In the genomic region with DNA sequence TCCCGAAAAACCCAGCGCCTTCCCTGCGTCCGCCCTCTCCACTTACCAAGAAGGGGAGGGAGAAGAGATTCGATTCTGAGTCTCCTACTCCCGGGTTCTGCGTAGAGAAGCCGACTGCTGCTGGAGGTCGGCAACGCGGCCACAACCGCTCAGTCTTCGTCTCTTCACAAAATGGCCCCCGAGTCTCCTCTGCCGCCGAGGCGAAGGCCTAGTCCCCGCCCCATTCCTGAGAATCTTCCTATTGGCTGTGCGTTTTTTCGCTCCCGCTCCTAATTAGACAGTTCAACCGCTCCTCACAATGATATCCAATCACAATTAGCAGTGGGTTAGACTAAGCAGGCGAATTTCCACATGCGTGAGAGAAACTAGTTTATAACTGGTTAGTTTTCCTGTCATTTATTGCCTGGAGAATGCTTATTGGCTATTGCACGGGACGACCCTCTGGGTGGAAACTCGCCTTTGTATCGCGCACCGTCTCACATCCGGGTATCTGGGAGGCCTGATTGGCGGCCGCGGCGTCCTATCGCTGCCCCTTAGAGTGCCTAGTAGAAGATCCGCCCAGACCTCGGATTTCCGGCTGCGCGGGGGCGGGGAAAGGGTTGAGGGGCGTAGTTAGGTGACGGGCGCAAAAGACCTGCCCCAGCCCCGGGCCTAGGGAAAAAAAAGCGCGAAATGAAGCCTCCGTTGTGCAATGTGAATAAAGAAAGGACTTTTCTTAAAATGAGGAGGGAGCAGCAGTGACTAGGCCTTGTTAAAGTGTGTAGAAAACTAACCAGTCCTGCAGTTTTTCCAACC, we compare ENCODE assay signal across 1 cellular context.
TF ChIP-seq lines count a peak whose summit lies in the region.

A gene (minus strand): TSS at position 191 of the 795 bp plus-strand sequence. CDS start 35,249 bp downstream, outside the sequence.

TF ChIP-seq in K562, 482 proteins besides CTCF, POLR2A, EP300 and RAD21 (continued from another document and continues in another):
- TF ChIP-seq, protein P1, sequence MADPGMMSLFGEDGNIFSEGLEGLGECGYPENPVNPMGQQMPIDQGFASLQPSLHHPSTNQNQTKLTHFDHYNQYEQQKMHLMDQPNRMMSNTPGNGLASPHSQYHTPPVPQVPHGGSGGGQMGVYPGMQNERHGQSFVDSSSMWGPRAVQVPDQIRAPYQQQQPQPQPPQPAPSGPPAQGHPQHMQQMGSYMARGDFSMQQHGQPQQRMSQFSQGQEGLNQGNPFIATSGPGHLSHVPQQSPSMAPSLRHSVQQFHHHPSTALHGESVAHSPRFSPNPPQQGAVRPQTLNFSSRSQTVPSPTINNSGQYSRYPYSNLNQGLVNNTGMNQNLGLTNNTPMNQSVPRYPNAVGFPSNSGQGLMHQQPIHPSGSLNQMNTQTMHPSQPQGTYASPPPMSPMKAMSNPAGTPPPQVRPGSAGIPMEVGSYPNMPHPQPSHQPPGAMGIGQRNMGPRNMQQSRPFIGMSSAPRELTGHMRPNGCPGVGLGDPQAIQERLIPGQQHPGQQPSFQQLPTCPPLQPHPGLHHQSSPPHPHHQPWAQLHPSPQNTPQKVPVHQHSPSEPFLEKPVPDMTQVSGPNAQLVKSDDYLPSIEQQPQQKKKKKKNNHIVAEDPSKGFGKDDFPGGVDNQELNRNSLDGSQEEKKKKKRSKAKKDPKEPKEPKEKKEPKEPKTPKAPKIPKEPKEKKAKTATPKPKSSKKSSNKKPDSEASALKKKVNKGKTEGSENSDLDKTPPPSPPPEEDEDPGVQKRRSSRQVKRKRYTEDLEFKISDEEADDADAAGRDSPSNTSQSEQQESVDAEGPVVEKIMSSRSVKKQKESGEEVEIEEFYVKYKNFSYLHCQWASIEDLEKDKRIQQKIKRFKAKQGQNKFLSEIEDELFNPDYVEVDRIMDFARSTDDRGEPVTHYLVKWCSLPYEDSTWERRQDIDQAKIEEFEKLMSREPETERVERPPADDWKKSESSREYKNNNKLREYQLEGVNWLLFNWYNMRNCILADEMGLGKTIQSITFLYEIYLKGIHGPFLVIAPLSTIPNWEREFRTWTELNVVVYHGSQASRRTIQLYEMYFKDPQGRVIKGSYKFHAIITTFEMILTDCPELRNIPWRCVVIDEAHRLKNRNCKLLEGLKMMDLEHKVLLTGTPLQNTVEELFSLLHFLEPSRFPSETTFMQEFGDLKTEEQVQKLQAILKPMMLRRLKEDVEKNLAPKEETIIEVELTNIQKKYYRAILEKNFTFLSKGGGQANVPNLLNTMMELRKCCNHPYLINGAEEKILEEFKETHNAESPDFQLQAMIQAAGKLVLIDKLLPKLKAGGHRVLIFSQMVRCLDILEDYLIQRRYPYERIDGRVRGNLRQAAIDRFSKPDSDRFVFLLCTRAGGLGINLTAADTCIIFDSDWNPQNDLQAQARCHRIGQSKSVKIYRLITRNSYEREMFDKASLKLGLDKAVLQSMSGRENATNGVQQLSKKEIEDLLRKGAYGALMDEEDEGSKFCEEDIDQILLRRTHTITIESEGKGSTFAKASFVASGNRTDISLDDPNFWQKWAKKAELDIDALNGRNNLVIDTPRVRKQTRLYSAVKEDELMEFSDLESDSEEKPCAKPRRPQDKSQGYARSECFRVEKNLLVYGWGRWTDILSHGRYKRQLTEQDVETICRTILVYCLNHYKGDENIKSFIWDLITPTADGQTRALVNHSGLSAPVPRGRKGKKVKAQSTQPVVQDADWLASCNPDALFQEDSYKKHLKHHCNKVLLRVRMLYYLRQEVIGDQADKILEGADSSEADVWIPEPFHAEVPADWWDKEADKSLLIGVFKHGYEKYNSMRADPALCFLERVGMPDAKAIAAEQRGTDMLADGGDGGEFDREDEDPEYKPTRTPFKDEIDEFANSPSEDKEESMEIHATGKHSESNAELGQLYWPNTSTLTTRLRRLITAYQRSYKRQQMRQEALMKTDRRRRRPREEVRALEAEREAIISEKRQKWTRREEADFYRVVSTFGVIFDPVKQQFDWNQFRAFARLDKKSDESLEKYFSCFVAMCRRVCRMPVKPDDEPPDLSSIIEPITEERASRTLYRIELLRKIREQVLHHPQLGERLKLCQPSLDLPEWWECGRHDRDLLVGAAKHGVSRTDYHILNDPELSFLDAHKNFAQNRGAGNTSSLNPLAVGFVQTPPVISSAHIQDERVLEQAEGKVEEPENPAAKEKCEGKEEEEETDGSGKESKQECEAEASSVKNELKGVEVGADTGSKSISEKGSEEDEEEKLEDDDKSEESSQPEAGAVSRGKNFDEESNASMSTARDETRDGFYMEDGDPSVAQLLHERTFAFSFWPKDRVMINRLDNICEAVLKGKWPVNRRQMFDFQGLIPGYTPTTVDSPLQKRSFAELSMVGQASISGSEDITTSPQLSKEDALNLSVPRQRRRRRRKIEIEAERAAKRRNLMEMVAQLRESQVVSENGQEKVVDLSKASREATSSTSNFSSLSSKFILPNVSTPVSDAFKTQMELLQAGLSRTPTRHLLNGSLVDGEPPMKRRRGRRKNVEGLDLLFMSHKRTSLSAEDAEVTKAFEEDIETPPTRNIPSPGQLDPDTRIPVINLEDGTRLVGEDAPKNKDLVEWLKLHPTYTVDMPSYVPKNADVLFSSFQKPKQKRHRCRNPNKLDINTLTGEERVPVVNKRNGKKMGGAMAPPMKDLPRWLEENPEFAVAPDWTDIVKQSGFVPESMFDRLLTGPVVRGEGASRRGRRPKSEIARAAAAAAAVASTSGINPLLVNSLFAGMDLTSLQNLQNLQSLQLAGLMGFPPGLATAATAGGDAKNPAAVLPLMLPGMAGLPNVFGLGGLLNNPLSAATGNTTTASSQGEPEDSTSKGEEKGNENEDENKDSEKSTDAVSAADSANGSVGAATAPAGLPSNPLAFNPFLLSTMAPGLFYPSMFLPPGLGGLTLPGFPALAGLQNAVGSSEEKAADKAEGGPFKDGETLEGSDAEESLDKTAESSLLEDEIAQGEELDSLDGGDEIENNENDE (IDR thresholded peaks at IDR 0.05; ENCODE audit: low read depth, low read length) = no peak
- TF ChIP-seq ZFP30 (CRISPR knock-in tag; IDR thresholded peaks at IDR 0.05; ENCODE audit: borderline replicate concordance) (no peak), SUPT5H (IDR thresholded peaks at IDR 0.05) (peak; percentile 98), EP400 (IDR thresholded peaks at IDR 0.05) (peak; percentile 95), ETV6 (IDR thresholded peaks at IDR 0.05; ENCODE audit: borderline replicate concordance in 1 of 2, low read depth in 2 of 2, low read length in 1 of 2) (no peak), ETV6 (CRISPR knock-in tag; IDR thresholded peaks at IDR 0.05; ENCODE audit: borderline replicate concordance) (no peak), NR2C2 (CRISPR knock-in tag; IDR thresholded peaks at IDR 0.05) (no peak), NR2C2 (tag; IDR thresholded peaks at IDR 0.05) (peak; percentile 69), TFAM (CRISPR knock-in tag; conservative IDR thresholded peaks at IDR 0.05) (no peak), BRD4 (IDR thresholded peaks at IDR 0.05) (0 out of 2 replicates have a peak, but pooled peaks have one; percentile 75), TGIF2 (CRISPR knock-in tag; IDR thresholded peaks at IDR 0.05) (no peak), ELF4 (CRISPR knock-in tag; IDR thresholded peaks at IDR 0.05) (no peak), NFE2L1 (tag; IDR thresholded peaks at IDR 0.05; ENCODE audit: borderline replicate concordance, low read depth) (no peak), L3MBTL2 (IDR thresholded peaks at IDR 0.05) (peak; percentile 89), NUFIP1 (IDR thresholded peaks at IDR 0.05; ENCODE audit: partially characterized antibody) (no peak), ZNF165 (CRISPR knock-in tag; IDR thresholded peaks at IDR 0.05; ENCODE audit: borderline replicate concordance) (no peak), FOXM1 (IDR thresholded peaks at IDR 0.05; ENCODE audit: low read depth) (peak; percentile 51; the same call in 1 of the 2 replicates), FOXM1 (CRISPR knock-in tag; IDR thresholded peaks at IDR 0.05; ENCODE audit: low read depth) (no peak), ZNF766 (CRISPR knock-in tag; conservative IDR thresholded peaks at IDR 0.05) (peak; percentile 60), PML (IDR thresholded peaks at IDR 0.05; ENCODE audit: low read length) (peak; percentile 63; the same call in 1 of the 2 replicates), CBX5 (IDR thresholded peaks at IDR 0.05; ENCODE audit: borderline replicate concordance, low read depth) (no peak), NELFE (IDR thresholded peaks at IDR 0.05; ENCODE audit: insufficient read depth, insufficient read length) (no peak), RBFOX2 (IDR thresholded peaks at IDR 0.05; ENCODE audit: low read depth, low read length) (peak; percentile 96), ZNF436 (CRISPR knock-in tag; IDR thresholded peaks at IDR 0.05) (0 out of 2 replicates have a peak, but pooled peaks have one; percentile 33), PHF8 (IDR thresholded peaks at IDR 0.05; ENCODE audit: borderline replicate concordance, low read length) (peak; percentile 66), TEAD4 (IDR thresholded peaks at IDR 0.05; ENCODE audit: low read length) (0 out of 2 replicates have a peak, but pooled peaks have one; percentile 16), TEAD4 (CRISPR knock-in tag; IDR thresholded peaks at IDR 0.05; ENCODE audit: borderline replicate concordance) (no peak), ZNF3 (CRISPR knock-in tag; IDR thresholded peaks at IDR 0.05) (no peak), PCBP1 (IDR thresholded peaks at IDR 0.05; ENCODE audit: low read depth, low read length, poor library complexity, severe bottlenecking) (no peak)
- TF ChIP-seq, protein P2, sequence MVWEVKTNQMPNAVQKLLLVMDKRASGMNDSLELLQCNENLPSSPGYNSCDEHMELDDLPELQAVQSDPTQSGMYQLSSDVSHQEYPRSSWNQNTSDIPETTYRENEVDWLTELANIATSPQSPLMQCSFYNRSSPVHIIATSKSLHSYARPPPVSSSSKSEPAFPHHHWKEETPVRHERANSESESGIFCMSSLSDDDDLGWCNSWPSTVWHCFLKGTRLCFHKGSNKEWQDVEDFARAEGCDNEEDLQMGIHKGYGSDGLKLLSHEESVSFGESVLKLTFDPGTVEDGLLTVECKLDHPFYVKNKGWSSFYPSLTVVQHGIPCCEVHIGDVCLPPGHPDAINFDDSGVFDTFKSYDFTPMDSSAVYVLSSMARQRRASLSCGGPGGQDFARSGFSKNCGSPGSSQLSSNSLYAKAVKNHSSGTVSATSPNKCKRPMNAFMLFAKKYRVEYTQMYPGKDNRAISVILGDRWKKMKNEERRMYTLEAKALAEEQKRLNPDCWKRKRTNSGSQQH (CRISPR knock-in tag; IDR thresholded peaks at IDR 0.05) = no peak
- TF ChIP-seq, protein P3, sequence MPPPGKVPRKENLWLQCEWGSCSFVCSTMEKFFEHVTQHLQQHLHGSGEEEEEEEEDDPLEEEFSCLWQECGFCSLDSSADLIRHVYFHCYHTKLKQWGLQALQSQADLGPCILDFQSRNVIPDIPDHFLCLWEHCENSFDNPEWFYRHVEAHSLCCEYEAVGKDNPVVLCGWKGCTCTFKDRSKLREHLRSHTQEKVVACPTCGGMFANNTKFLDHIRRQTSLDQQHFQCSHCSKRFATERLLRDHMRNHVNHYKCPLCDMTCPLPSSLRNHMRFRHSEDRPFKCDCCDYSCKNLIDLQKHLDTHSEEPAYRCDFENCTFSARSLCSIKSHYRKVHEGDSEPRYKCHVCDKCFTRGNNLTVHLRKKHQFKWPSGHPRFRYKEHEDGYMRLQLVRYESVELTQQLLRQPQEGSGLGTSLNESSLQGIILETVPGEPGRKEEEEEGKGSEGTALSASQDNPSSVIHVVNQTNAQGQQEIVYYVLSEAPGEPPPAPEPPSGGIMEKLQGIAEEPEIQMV (tag; conservative IDR thresholded peaks at IDR 0.05; ENCODE audit: low read depth) = no peak
- TF ChIP-seq, protein P4, sequence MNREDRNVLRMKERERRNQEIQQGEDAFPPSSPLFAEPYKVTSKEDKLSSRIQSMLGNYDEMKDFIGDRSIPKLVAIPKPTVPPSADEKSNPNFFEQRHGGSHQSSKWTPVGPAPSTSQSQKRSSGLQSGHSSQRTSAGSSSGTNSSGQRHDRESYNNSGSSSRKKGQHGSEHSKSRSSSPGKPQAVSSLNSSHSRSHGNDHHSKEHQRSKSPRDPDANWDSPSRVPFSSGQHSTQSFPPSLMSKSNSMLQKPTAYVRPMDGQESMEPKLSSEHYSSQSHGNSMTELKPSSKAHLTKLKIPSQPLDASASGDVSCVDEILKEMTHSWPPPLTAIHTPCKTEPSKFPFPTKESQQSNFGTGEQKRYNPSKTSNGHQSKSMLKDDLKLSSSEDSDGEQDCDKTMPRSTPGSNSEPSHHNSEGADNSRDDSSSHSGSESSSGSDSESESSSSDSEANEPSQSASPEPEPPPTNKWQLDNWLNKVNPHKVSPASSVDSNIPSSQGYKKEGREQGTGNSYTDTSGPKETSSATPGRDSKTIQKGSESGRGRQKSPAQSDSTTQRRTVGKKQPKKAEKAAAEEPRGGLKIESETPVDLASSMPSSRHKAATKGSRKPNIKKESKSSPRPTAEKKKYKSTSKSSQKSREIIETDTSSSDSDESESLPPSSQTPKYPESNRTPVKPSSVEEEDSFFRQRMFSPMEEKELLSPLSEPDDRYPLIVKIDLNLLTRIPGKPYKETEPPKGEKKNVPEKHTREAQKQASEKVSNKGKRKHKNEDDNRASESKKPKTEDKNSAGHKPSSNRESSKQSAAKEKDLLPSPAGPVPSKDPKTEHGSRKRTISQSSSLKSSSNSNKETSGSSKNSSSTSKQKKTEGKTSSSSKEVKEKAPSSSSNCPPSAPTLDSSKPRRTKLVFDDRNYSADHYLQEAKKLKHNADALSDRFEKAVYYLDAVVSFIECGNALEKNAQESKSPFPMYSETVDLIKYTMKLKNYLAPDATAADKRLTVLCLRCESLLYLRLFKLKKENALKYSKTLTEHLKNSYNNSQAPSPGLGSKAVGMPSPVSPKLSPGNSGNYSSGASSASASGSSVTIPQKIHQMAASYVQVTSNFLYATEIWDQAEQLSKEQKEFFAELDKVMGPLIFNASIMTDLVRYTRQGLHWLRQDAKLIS (CRISPR knock-in tag; IDR thresholded peaks at IDR 0.05) = 0 out of 2 replicates have a peak, but pooled peaks have one; percentile 70
- TF ChIP-seq, protein P5, sequence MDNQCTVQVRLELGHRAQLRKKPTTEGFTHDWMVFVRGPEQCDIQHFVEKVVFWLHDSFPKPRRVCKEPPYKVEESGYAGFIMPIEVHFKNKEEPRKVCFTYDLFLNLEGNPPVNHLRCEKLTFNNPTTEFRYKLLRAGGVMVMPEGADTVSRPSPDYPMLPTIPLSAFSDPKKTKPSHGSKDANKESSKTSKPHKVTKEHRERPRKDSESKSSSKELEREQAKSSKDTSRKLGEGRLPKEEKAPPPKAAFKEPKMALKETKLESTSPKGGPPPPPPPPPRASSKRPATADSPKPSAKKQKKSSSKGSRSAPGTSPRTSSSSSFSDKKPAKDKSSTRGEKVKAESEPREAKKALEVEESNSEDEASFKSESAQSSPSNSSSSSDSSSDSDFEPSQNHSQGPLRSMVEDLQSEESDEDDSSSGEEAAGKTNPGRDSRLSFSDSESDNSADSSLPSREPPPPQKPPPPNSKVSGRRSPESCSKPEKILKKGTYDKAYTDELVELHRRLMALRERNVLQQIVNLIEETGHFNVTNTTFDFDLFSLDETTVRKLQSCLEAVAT (IDR thresholded peaks at IDR 0.05) = peak; percentile 93 to 99
